In genomic region chr22:24133187-24133965, GRCh38 we compare ENCODE assay signal across 7 cellular contexts. TPM values are rescaled to one million over a fixed set of nuclear protein-coding genes. Genes with fewer than 3 reads are reported as not detected.
DNase-seq lines count a peak whose midpoint lies in the region; ATAC-seq and TF ChIP-seq lines count a peak whose summit lies in the region.

No MANE protein-coding gene starts in this region.

- WGBS in heart left ventricle, 4 donors: 60 to 81% (median 69%) methylated on average over 11 of the region's 11 CpGs

- POLR2A ChIA-PET in activated CD8-positive, alpha-beta T cell treated with anti-CD3 and anti-CD28 coated beads for 36 hours (lab: Charles Lee): interaction anchor here (0.7 to 1.4 kb wide), 4 partner anchors 10 to 62 kb away, joined by 3 read pairs; no protein-coding TSS in a partner anchor

- no peak for TF ChIP-seq POLR2A in heart left ventricle (IDR thresholded peaks at IDR 0.05)

- no peak for TF ChIP-seq CTCF in activated CD8-positive, alpha-beta T cell treated with anti-CD3 and anti-CD28 coated beads for 36 hours (IDR thresholded peaks at IDR 0.05)
- peak in 11 of 12 donors; percentile 14 to 52 (median 36) for TF ChIP-seq CTCF in heart left ventricle (IDR thresholded peaks at IDR 0.05)

- H3K9me3 ChIP-seq in heart left ventricle: no peaks in the 10 kb centered on the region

- peak; percentile 12 for DNase-seq in HT-29 (ENCODE audit: low spot score)
- DNase-seq in activated CD8-positive, alpha-beta T cell treated with anti-CD3 and anti-CD28 coated beads for 36 hours: peak; percentile 37
- peak in 2 of 5 donors; percentile 54 to 61 for DNase-seq in heart left ventricle
- DNase-seq in RKO (ENCODE audit: low spot score): no peak

- H3K27ac ChIP-seq in heart left ventricle (no peak overlapping the region), temporal lobe (ENCODE audit: low read depth, low read length) (peak overlapping the region; percentile 87)

- peaks cover 0 to 22% (median 13%) of the 10 kb centered on the region in 12 donors for H3K4me1 ChIP-seq in heart left ventricle

- H3K9me3 Mint-ChIP-seq in activated CD8-positive, alpha-beta T cell treated with anti-CD3 and anti-CD28 coated beads for 36 hours: no peaks in the 10 kb centered on the region

- H3K36me3 ChIP-seq in heart left ventricle: peaks cover 0 to 52% (median 44%) of the 10 kb centered on the region in 9 donors

- peak; percentile 40 for ATAC-seq in activated CD8-positive, alpha-beta T cell treated with anti-CD3 and anti-CD28 coated beads for 36 hours
- ATAC-seq in heart left ventricle (peak in 3 of 4 donors; percentile 48 to 59 (median 55)), HG03280 (IDR thresholded peaks at IDR 0.05; ENCODE audit: unreplicated experiment) (no peak), GM18498 (IDR thresholded peaks at IDR 0.05; ENCODE audit: unreplicated experiment) (no peak)

- no peaks in the 10 kb centered on the region for H3K27me3 ChIP-seq in heart left ventricle

- no peaks in the 10 kb centered on the region for H3K27me3 Mint-ChIP-seq in activated CD8-positive, alpha-beta T cell treated with anti-CD3 and anti-CD28 coated beads for 36 hours

- CTCF ChIA-PET in activated CD8-positive, alpha-beta T cell treated with anti-CD3 and anti-CD28 coated beads for 36 hours (lab: Charles Lee): interaction anchor here (0.8 to 9.5 kb wide), 6 partner anchors 22 to 153 kb away, joined by 3 to 83 read pairs (median 4); no protein-coding TSS in a partner anchor

- peaks cover 41% of the 10 kb centered on the region for H3K4me1 Mint-ChIP-seq in activated CD8-positive, alpha-beta T cell treated with anti-CD3 and anti-CD28 coated beads for 36 hours (ENCODE audit: low read depth)

- H3K4me3 ChIP-seq in heart left ventricle: no peak overlapping the region

- intact Hi-C loops in activated CD8-positive, alpha-beta T cell treated with anti-CD3 and anti-CD28 coated beads for 36 hours (cut with micrococcal nuclease): no loop called here
- intact Hi-C loops in heart left ventricle (cut with DNase I): loop anchor here in 4 of 10 donors (1.0 to 2.0 kb wide), 4 partner anchors 41 to 43 kb away; no protein-coding TSS in a partner anchor

- peaks cover 26% of the 10 kb centered on the region for H3K36me3 Mint-ChIP-seq in activated CD8-positive, alpha-beta T cell treated with anti-CD3 and anti-CD28 coated beads for 36 hours (ENCODE audit: low read depth)

- no peak overlapping the region for H3K27ac Mint-ChIP-seq in activated CD8-positive, alpha-beta T cell treated with anti-CD3 and anti-CD28 coated beads for 36 hours

- no peak overlapping the region for H3K4me3 Mint-ChIP-seq in activated CD8-positive, alpha-beta T cell treated with anti-CD3 and anti-CD28 coated beads for 36 hours

RNA-seq across cellular contexts. Expression of gene SUSD2, which starts 47.9 kb away (rescaled TPM):
- total RNA-seq in HT-29 (2014; rRNA removed; shearing (Covaris generic)): 1.1 and 1.2 TPM in 2 replicates
- under 1 TPM; 0.65 to 0.95 TPM for total RNA-seq in activated CD8-positive, alpha-beta T cell treated with anti-CD3 and anti-CD28 coated beads for 36 hours
- 10 to 100 TPM in 1 of 9 donors, 1 to 10 TPM in 8; 1.5 to 12.6 (median 2.6) TPM for total RNA-seq in heart left ventricle
- polyA plus RNA-seq in heart left ventricle: 1 to 10 TPM; 2.7 to 3.5 TPM
- total RNA-seq in temporal lobe: 0.25 TPM

Comparison
In these comparisons a context has a peak if more than half of its experiments do, and no peak if none do; other contexts are left out.
1. ATAC-seq: peak in activated CD8-positive, alpha-beta T cell treated with anti-CD3 and anti-CD28 coated beads for 36 hours (single experiment) and heart left ventricle (3 of 4); none in HG03280 (single experiment) and GM18498 (single experiment).